Comparison of ENCODE assay signal across 8 cellular contexts in genomic region chr10:100528885-100529472, GRCh38. TPM values are rescaled to one million over a fixed set of nuclear protein-coding genes. Genes with fewer than 3 reads are reported as not detected.
DNase-seq lines count a peak whose midpoint lies in the region; ATAC-seq and TF ChIP-seq lines count a peak whose summit lies in the region.

No MANE protein-coding gene starts in this region.

- H3K9me3 Mint-ChIP-seq in activated T-cell treated with anti-CD3 and anti-CD28 coated beads, Interleukin-2, amount 50 U/mL, for 4 hours = no peaks in the 10 kb centered on the region

- H3K4me1 Mint-ChIP-seq in activated T-cell treated with anti-CD3 and anti-CD28 coated beads, Interleukin-2, amount 50 U/mL, for 4 hours (ENCODE audit: low read depth) = peaks cover 36% of the 10 kb centered on the region

- H3K27me3 ChIP-seq in Peyer's patch (no peaks in the 10 kb centered on the region), neuron (ENCODE audit: insufficient read depth, low read length) (no peaks in the 10 kb centered on the region)

- H3K36me3 Mint-ChIP-seq in activated T-cell treated with anti-CD3 and anti-CD28 coated beads, Interleukin-2, amount 50 U/mL, for 4 hours (ENCODE audit: insufficient read depth) = peaks cover 19% of the 10 kb centered on the region

- ATAC-seq in activated T-cell treated with anti-CD3 and anti-CD28 coated beads, Interleukin-2, amount 50 U/mL, for 4 hours = peak; percentile 25 to 33

- H3K4me3 Mint-ChIP-seq in activated T-cell treated with anti-CD3 and anti-CD28 coated beads, Interleukin-2, amount 50 U/mL, for 4 hours = peak overlapping the region; percentile 100

- DNase-seq in activated T-cell treated with anti-CD3 and anti-CD28 coated beads, Interleukin-2, amount 50 U/mL, for 4 hours = no peak
- DNase-seq in activated T-cell treated with anti-CD3 and anti-CD28 coated beads for 4 hours = no peak
- DNase-seq in Peyer's patch = no peak
- no peak for DNase-seq in epithelial cell of prostate (ENCODE audit: low read depth, low spot score)
- DNase-seq in globus pallidus (ENCODE audit: low spot score) = no peak
- DNase-seq in NCI-H1105 (lab: John Stamatoyannopoulos, UW) = no peak
- no peak for DNase-seq in HT-29 (ENCODE audit: low spot score)

- TF ChIP-seq CTCF in Peyer's patch (IDR thresholded peaks at IDR 0.05) = no peak

- no peaks in the 10 kb centered on the region for H3K27me3 Mint-ChIP-seq in activated T-cell treated with anti-CD3 and anti-CD28 coated beads, Interleukin-2, amount 50 U/mL, for 4 hours (ENCODE audit: low read depth)

- TF ChIP-seq POLR2A in Peyer's patch (IDR thresholded peaks at IDR 0.05) = no peak

- H2AFZ ChIP-seq in neuron (ENCODE audit: low read depth, low read length) = peak overlapping the region; percentile 85

- H3K36me3 ChIP-seq in Peyer's patch = peaks cover 0 to 30% (median 0%) of the 10 kb centered on the region in 3 donors
- H3K36me3 ChIP-seq in neuron (ENCODE audit: insufficient read depth, low read length) = peaks cover 30% of the 10 kb centered on the region

- no peaks in the 10 kb centered on the region for H3K9me3 ChIP-seq in Peyer's patch
- H3K9me3 ChIP-seq in neuron (ENCODE audit: low read length) = no peaks in the 10 kb centered on the region

- H3K4me3 ChIP-seq in Peyer's patch = peak overlapping the region; percentile 66 to 93 (median 85)
- peak overlapping the region; percentile 85 for H3K4me3 ChIP-seq in neuron (ENCODE audit: low read length)

- peak overlapping the region; percentile 79 to 83 (median 82) for H3K27ac ChIP-seq in Peyer's patch
- H3K27ac ChIP-seq in epithelial cell of prostate = peak overlapping the region; percentile 32

- H3K4me1 ChIP-seq in Peyer's patch (peaks cover 0 to 19% (median 5%) of the 10 kb centered on the region in 4 donors), neuron (ENCODE audit: insufficient read depth, low read length) (peaks cover 15% of the 10 kb centered on the region)

RNA-seq across cellular contexts. Expression of gene NDUFB8, which starts 0.7 kb away (rescaled TPM):
- 100 to 1,000 TPM; 261 to 286 (median 280) TPM for total RNA-seq in activated T-cell treated with anti-CD3 and anti-CD28 coated beads, Interleukin-2, amount 50 U/mL, for 4 hours
- 100 to 1,000 TPM; 122 to 229 (median 167) TPM for total RNA-seq in Peyer's patch
- 289 and 300 TPM in 2 replicates for total RNA-seq in HT-29 (2014; rRNA removed; shearing (Covaris generic))

RNA-seq across cellular contexts. Expression of gene HIF1AN, which starts 6.8 kb away (rescaled TPM):
- total RNA-seq in activated T-cell treated with anti-CD3 and anti-CD28 coated beads, Interleukin-2, amount 50 U/mL, for 4 hours = 10 to 100 TPM; 42.8 to 52.6 (median 48.7) TPM
- total RNA-seq in Peyer's patch = 10 to 100 TPM; 17.7 to 25.7 (median 21.8) TPM
- 5.2 and 7.4 TPM in 2 replicates for total RNA-seq in HT-29 (2014; rRNA removed; shearing (Covaris generic))

RNA-seq across cellular contexts. Expression of gene SEC31B, which starts 9.3 kb away (rescaled TPM):
- total RNA-seq in activated T-cell treated with anti-CD3 and anti-CD28 coated beads, Interleukin-2, amount 50 U/mL, for 4 hours = 1 to 10 TPM; 6.2 to 7.6 (median 6.9) TPM
- 10 to 100 TPM in 3 of 4 donors, 1 to 10 TPM in 1; 8.8 to 24.9 (median 23.5) TPM for total RNA-seq in Peyer's patch
- 1.2 and 2.0 TPM in 2 replicates for total RNA-seq in HT-29 (2014; rRNA removed; shearing (Covaris generic))
